In the genomic region with DNA sequence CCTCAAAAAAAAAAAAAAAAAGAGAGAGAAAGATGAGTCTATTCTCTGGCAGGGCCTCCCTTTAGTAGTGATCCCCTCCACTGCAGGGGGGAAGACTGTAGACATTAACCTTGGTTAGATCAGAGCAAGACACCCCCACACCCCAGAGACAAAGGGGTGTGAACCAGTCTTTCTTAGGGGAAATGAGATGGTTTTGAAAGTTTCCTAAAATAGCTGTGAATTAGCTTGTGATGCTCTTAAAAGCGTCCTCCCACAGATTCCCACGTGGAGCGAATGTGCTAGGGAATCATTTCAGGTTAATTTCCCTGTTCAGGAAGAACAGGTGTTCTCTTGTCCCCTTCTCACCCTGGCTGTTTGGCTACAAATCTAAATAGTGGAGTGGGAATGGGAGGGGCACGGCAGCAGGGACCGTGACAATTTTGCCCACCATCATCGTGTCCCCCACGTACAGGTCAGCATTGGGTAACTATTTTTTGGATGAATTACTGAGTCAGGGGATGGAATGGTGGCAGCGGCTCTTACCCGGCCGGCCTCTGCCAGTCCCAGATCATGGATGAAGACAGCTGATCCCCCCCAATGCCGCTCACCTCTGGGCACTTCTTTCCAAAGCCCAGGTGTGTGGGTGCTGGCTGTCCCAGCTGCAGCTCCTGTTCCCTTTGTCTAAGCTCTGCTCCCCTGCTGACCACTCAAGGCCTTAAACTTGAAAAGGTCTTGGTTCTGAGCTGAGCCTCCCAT, we compare ENCODE assay signal across 1 cellular context.
TF ChIP-seq lines count a peak whose summit lies in the region.

No MANE protein-coding gene starts in this region.

TF ChIP-seq in GM12878, 131 proteins besides CTCF, POLR2A, EP300 and RAD21 (continued from another document):
- TF ChIP-seq, protein P1, sequence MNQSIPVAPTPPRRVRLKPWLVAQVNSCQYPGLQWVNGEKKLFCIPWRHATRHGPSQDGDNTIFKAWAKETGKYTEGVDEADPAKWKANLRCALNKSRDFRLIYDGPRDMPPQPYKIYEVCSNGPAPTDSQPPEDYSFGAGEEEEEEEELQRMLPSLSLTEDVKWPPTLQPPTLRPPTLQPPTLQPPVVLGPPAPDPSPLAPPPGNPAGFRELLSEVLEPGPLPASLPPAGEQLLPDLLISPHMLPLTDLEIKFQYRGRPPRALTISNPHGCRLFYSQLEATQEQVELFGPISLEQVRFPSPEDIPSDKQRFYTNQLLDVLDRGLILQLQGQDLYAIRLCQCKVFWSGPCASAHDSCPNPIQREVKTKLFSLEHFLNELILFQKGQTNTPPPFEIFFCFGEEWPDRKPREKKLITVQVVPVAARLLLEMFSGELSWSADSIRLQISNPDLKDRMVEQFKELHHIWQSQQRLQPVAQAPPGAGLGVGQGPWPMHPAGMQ (IDR thresholded peaks at IDR 0.05; ENCODE audit: borderline replicate concordance): no peak
- TF ChIP-seq PML (IDR thresholded peaks at IDR 0.05; ENCODE audit: low read length): no peak
- TF ChIP-seq CREB1 (IDR thresholded peaks at IDR 0.05; ENCODE audit: low read depth): no peak
- no peak for TF ChIP-seq POLR2AphosphoS2 (IDR thresholded peaks at IDR 0.05; ENCODE audit: low read depth, low read length)
- TF ChIP-seq, protein P2, sequence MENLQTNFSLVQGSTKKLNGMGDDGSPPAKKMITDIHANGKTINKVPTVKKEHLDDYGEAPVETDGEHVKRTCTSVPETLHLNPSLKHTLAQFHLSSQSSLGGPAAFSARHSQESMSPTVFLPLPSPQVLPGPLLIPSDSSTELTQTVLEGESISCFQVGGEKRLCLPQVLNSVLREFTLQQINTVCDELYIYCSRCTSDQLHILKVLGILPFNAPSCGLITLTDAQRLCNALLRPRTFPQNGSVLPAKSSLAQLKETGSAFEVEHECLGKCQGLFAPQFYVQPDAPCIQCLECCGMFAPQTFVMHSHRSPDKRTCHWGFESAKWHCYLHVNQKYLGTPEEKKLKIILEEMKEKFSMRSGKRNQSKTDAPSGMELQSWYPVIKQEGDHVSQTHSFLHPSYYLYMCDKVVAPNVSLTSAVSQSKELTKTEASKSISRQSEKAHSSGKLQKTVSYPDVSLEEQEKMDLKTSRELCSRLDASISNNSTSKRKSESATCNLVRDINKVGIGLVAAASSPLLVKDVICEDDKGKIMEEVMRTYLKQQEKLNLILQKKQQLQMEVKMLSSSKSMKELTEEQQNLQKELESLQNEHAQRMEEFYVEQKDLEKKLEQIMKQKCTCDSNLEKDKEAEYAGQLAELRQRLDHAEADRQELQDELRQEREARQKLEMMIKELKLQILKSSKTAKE (IDR thresholded peaks at IDR 0.05; ENCODE audit: low read depth, poor library complexity, severe bottlenecking): no peak
- TF ChIP-seq, protein P3, sequence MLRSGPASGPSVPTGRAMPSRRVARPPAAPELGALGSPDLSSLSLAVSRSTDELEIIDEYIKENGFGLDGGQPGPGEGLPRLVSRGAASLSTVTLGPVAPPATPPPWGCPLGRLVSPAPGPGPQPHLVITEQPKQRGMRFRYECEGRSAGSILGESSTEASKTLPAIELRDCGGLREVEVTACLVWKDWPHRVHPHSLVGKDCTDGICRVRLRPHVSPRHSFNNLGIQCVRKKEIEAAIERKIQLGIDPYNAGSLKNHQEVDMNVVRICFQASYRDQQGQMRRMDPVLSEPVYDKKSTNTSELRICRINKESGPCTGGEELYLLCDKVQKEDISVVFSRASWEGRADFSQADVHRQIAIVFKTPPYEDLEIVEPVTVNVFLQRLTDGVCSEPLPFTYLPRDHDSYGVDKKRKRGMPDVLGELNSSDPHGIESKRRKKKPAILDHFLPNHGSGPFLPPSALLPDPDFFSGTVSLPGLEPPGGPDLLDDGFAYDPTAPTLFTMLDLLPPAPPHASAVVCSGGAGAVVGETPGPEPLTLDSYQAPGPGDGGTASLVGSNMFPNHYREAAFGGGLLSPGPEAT (IDR thresholded peaks at IDR 0.05; ENCODE audit: low read depth): no peak
- TF ChIP-seq GABPA (IDR thresholded peaks at IDR 0.05; ENCODE audit: low read depth): no peak
